Comparison of ENCODE assay signal across 21 cellular contexts in genomic region chr2:95268208-95269035, GRCh38. TPM values are rescaled to one million over a fixed set of nuclear protein-coding genes. Genes with fewer than 3 reads are reported as not detected.
A peak's percentile ranks its signal among the peaks of the same experiment; 100 is the strongest.
DNase-seq lines count a peak whose midpoint lies in the region; ATAC-seq and TF ChIP-seq lines count a peak whose summit lies in the region.
"Had no signal": no experiment of that assay in that cellular context is flagged by ENCODE, and none has a peak within 500 bp of the region (broad histone marks: within the 10 kb centered on the region; RNA-seq: fewer than 3 reads in every experiment).

No MANE protein-coding gene starts in this region.

- CTCF ChIA-PET in activated naive CD4-positive, alpha-beta T cell treated with anti-CD3 and anti-CD28 coated beads, Interleukin-2, amount 10 ng/mL, durations not matched to agents 7 days and 5 days (lab: Charles Lee): no interaction called here
- CTCF ChIA-PET in activated naive CD4-positive, alpha-beta T cell treated with anti-CD3 and anti-CD28 coated beads for 36 hours (lab: Charles Lee): no interaction called here

- H3K27ac Mint-ChIP-seq in activated naive CD4-positive, alpha-beta T cell treated with anti-CD3 and anti-CD28 coated beads, Interleukin-2, amount 10 ng/mL, durations not matched to agents 7 days and 5 days: no peak overlapping the region
- H3K27ac Mint-ChIP-seq in activated naive CD4-positive, alpha-beta T cell treated with anti-CD3 and anti-CD28 coated beads for 36 hours: no peak overlapping the region
- no peak overlapping the region for H3K27ac Mint-ChIP-seq in central memory CD8-positive, alpha-beta T cell (ENCODE audit: low read depth)
- H3K27ac Mint-ChIP-seq in neural crest cell (ENCODE audit: unreplicated experiment) (peak overlapping the region; percentile 84), type B pancreatic cell (no peak overlapping the region)
- H3K27ac Mint-ChIP-seq: activated naive CD8-positive, alpha-beta T cell treated with anti-CD3 and anti-CD28 coated beads, Interleukin-2, amount 10 ng/mL, durations not matched to agents 7 days and 5 days; naive thymus-derived CD8-positive, alpha-beta T cell had no signal

- intact Hi-C loops in activated naive CD4-positive, alpha-beta T cell treated with anti-CD3 and anti-CD28 coated beads for 36 hours (cut with micrococcal nuclease): no loop called here

- H3K36me3 Mint-ChIP-seq in activated naive CD4-positive, alpha-beta T cell treated with anti-CD3 and anti-CD28 coated beads, Interleukin-2, amount 10 ng/mL, durations not matched to agents 7 days and 5 days: no peaks in the 10 kb centered on the region
- no peaks in the 10 kb centered on the region for H3K36me3 Mint-ChIP-seq in activated naive CD4-positive, alpha-beta T cell treated with anti-CD3 and anti-CD28 coated beads for 36 hours (ENCODE audit: low read depth)
- no peaks in the 10 kb centered on the region for H3K36me3 Mint-ChIP-seq in central memory CD8-positive, alpha-beta T cell (ENCODE audit: insufficient read depth)
- H3K36me3 Mint-ChIP-seq in neural crest cell (ENCODE audit: low read depth) (no peaks in the 10 kb centered on the region), type B pancreatic cell (no peaks in the 10 kb centered on the region)
- H3K36me3 Mint-ChIP-seq: activated naive CD8-positive, alpha-beta T cell treated with anti-CD3 and anti-CD28 coated beads, Interleukin-2, amount 10 ng/mL, durations not matched to agents 7 days and 5 days; naive thymus-derived CD8-positive, alpha-beta T cell had no signal

- peaks cover 6% of the 10 kb centered on the region for H3K27me3 Mint-ChIP-seq in activated naive CD4-positive, alpha-beta T cell treated with anti-CD3 and anti-CD28 coated beads, Interleukin-2, amount 10 ng/mL, durations not matched to agents 7 days and 5 days
- H3K27me3 Mint-ChIP-seq in activated naive CD4-positive, alpha-beta T cell treated with anti-CD3 and anti-CD28 coated beads for 36 hours (ENCODE audit: low read depth): no peaks in the 10 kb centered on the region
- H3K27me3 Mint-ChIP-seq in central memory CD8-positive, alpha-beta T cell: peaks cover 20% of the 10 kb centered on the region
- H3K27me3 Mint-ChIP-seq in neural crest cell (ENCODE audit: low read depth) (no peaks in the 10 kb centered on the region), type B pancreatic cell (no peaks in the 10 kb centered on the region)

- H3K4me3 Mint-ChIP-seq in activated naive CD4-positive, alpha-beta T cell treated with anti-CD3 and anti-CD28 coated beads, Interleukin-2, amount 10 ng/mL, durations not matched to agents 7 days and 5 days: no peak overlapping the region
- H3K4me3 Mint-ChIP-seq in activated naive CD4-positive, alpha-beta T cell treated with anti-CD3 and anti-CD28 coated beads for 36 hours: no peak overlapping the region
- no peak overlapping the region for H3K4me3 Mint-ChIP-seq in central memory CD8-positive, alpha-beta T cell
- H3K4me3 Mint-ChIP-seq in neural crest cell (no peak overlapping the region), type B pancreatic cell (no peak overlapping the region)
- H3K4me3 Mint-ChIP-seq: activated naive CD8-positive, alpha-beta T cell treated with anti-CD3 and anti-CD28 coated beads, Interleukin-2, amount 10 ng/mL, durations not matched to agents 7 days and 5 days; naive thymus-derived CD8-positive, alpha-beta T cell had no signal

- TF ChIP-seq CTCF in neural crest cell (conservative IDR thresholded peaks at IDR 0.05) (no peak), type B pancreatic cell (conservative IDR thresholded peaks at IDR 0.05) (no peak), GM13976 (IDR thresholded peaks at IDR 0.05; ENCODE audit: borderline replicate concordance, control extremely low read depth, extremely low read depth, insufficient read depth, missing control alignments) (no peak)

- no peaks in the 10 kb centered on the region for H3K4me1 Mint-ChIP-seq in activated naive CD4-positive, alpha-beta T cell treated with anti-CD3 and anti-CD28 coated beads, Interleukin-2, amount 10 ng/mL, durations not matched to agents 7 days and 5 days
- H3K4me1 Mint-ChIP-seq in activated naive CD4-positive, alpha-beta T cell treated with anti-CD3 and anti-CD28 coated beads for 36 hours (ENCODE audit: low read depth): no peaks in the 10 kb centered on the region
- H3K4me1 Mint-ChIP-seq in central memory CD8-positive, alpha-beta T cell: no peaks in the 10 kb centered on the region
- peaks cover 12% of the 10 kb centered on the region for H3K4me1 Mint-ChIP-seq in neural crest cell
- H3K4me1 Mint-ChIP-seq in type B pancreatic cell (ENCODE audit: unreplicated experiment): no peaks in the 10 kb centered on the region
- H3K4me1 Mint-ChIP-seq: activated naive CD8-positive, alpha-beta T cell treated with anti-CD3 and anti-CD28 coated beads, Interleukin-2, amount 10 ng/mL, durations not matched to agents 7 days and 5 days; naive thymus-derived CD8-positive, alpha-beta T cell had no signal

- in situ Hi-C loops in GM13976 (cut with MboI; ENCODE audit: low sequenced_read_pairs, unreplicated experiment): no loop called here

- ATAC-seq in central memory CD8-positive, alpha-beta T cell (replicated peaks; ENCODE audit: extremely low read depth, poor library complexity, severe bottlenecking): no peak
- ATAC-seq: gastrocnemius medialis; naive thymus-derived CD8-positive, alpha-beta T cell had no signal

- DNase-seq in activated naive CD4-positive, alpha-beta T cell treated with anti-CD3 and anti-CD28 coated beads, Interleukin-2, amount 10 ng/mL, durations not matched to agents 7 days and 5 days: peak; percentile 8
- no peak for DNase-seq in activated naive CD4-positive, alpha-beta T cell treated with anti-CD3 and anti-CD28 coated beads for 36 hours
- peak; percentile 1 to 3 for DNase-seq in central memory CD8-positive, alpha-beta T cell (ENCODE audit: low spot score in 2 of 2)
- no peak for DNase-seq in neural crest cell (ENCODE audit: low read depth, low spot score)
- DNase-seq in type B pancreatic cell (ENCODE audit: extremely low spot score, unreplicated experiment): peak; percentile 65
- no peak for DNase-seq in inferior parietal cortex (ENCODE audit: extremely low spot score)
- DNase-seq in SIG-M5 (lab: John Stamatoyannopoulos, UW): no peak
- DNase-seq in GM13976 (ENCODE audit: low spot score): no peak
- DNase-seq: activated CD4-positive, alpha-beta T cell treated with anti-CD3 and anti-CD28 coated beads, Interleukin-2, amount 50 U/mL, for 4 hours; activated naive CD8-positive, alpha-beta T cell treated with anti-CD3 and anti-CD28 coated beads, Interleukin-2, amount 10 ng/mL, durations not matched to agents 7 days and 5 days; DND-41; effector memory CD4-positive, alpha-beta T cell; gastrocnemius medialis; kidney glomerular epithelial cell; NCI-H146; NCI-H524; small intestine; stimulated activated CD4-positive, alpha-beta T cell treated with anti-CD3 and anti-CD28 coated beads, Interleukin-4, amount 100 ng/mL, for 1 hour; stimulated activated naive CD4-positive, alpha-beta T cell treated with Interleukin-2 at 50 U/mL for 16 hours; T-helper 2 cell had no signal

- H3K9me3 Mint-ChIP-seq in activated naive CD4-positive, alpha-beta T cell treated with anti-CD3 and anti-CD28 coated beads, Interleukin-2, amount 10 ng/mL, durations not matched to agents 7 days and 5 days: no peaks in the 10 kb centered on the region
- H3K9me3 Mint-ChIP-seq in activated naive CD4-positive, alpha-beta T cell treated with anti-CD3 and anti-CD28 coated beads for 36 hours: no peaks in the 10 kb centered on the region
- H3K9me3 Mint-ChIP-seq in central memory CD8-positive, alpha-beta T cell: no peaks in the 10 kb centered on the region
- no peaks in the 10 kb centered on the region for H3K9me3 Mint-ChIP-seq in neural crest cell
- H3K9me3 Mint-ChIP-seq in type B pancreatic cell: no peaks in the 10 kb centered on the region
- H3K9me3 Mint-ChIP-seq: activated naive CD8-positive, alpha-beta T cell treated with anti-CD3 and anti-CD28 coated beads, Interleukin-2, amount 10 ng/mL, durations not matched to agents 7 days and 5 days had no signal

RNA-seq across cellular contexts. Expression of gene PROM2, which starts 5.8 kb away (rescaled TPM):
- total RNA-seq in activated naive CD4-positive, alpha-beta T cell treated with anti-CD3 and anti-CD28 coated beads for 36 hours: under 1 TPM; 0.45 to 0.89 TPM
- total RNA-seq in neural crest cell (1.8 and 2.7 TPM in 2 replicates), type B pancreatic cell (ENCODE audit: low replicate concordance) (18.5 and 31.5 TPM in 2 replicates)

RNA-seq across cellular contexts. Expression of gene KCNIP3, which starts 28.7 kb away (rescaled TPM):
- total RNA-seq in activated naive CD4-positive, alpha-beta T cell treated with anti-CD3 and anti-CD28 coated beads for 36 hours: not detected
- total RNA-seq in neural crest cell (2.9 and 4.1 TPM in 2 replicates), type B pancreatic cell (ENCODE audit: low replicate concordance) (5.1 and 5.3 TPM in 2 replicates)
- total RNA-seq: activated naive CD8-positive, alpha-beta T cell treated with anti-CD3 and anti-CD28 coated beads, Interleukin-2, amount 10 ng/mL, durations not matched to agents 7 days and 5 days; naive thymus-derived CD8-positive, alpha-beta T cell had no signal

Comparison
In these comparisons a context has a peak if more than half of its experiments do, and no peak if none do; other contexts are left out.
1. DNase-seq: peak in activated naive CD4-positive, alpha-beta T cell treated with anti-CD3 and anti-CD28 coated beads, Interleukin-2, amount 10 ng/mL, durations not matched to agents 7 days and 5 days (single experiment), central memory CD8-positive, alpha-beta T cell (2 of 2) and type B pancreatic cell (single experiment); none in activated naive CD4-positive, alpha-beta T cell treated with anti-CD3 and anti-CD28 coated beads for 36 hours (single experiment), neural crest cell (single experiment), inferior parietal cortex (single experiment), SIG-M5 (single experiment) and GM13976 (single experiment).